ENCODE assay signal across 32 cellular contexts in the genomic region with DNA sequence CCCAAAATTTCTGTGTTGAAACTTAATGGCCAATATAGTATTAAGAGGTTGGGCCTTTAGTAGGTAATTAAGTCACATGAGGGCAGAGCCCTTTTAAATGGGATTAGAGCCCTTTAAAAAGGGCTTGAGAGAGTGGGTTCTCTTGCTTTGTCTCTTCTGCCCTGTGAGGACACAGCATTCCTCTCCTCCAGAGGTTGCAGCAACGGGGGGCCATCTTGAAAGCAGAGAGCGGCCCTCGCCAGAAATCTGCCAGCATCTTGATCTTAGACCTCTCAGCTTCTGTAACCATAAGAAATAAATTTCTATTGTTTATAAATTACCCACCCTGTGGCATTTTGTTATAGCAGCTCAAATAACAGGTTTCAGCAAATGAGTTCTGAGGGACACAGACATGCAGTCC.
"Had no signal": no experiment of that assay in that cellular context is flagged by ENCODE, and none has a peak within 500 bp of the region (broad histone marks: within the 10 kb centered on the region; RNA-seq: fewer than 3 reads in every experiment).

No MANE protein-coding gene starts in this region.

- H3K4me3 Mint-ChIP-seq: activated B cell treated with CpG ODN at 0.5 μM for 24 hours; activated CD8-positive, alpha-beta T cell treated with anti-CD3 and anti-CD28 coated beads for 36 hours; activated naive CD8-positive, alpha-beta T cell; activated T-cell treated with anti-CD3 and anti-CD28 coated beads, Interleukin-2, amount 50 U/mL, for 4 hours; activated T-helper 17 cell treated with anti-CD3 and anti-CD28 coated beads, Interleukin-2, amount 50 U/mL, for 72 hours; dendritic cell treated with granulocyte-macrophage colony-stimulating factor and Interleukin-4, amounts not matched to agents 40 ng/mL and 50 ng/mL, for 4 days; endodermal cell; T-helper 17 cell; T-helper 2 cell treated with Interferon-gamma antibody and Interleukin-4, amounts not matched to agents 5 μg/mL and 100 μg/mL, for 36 hours had no signal

- H3K36me3 Mint-ChIP-seq: activated naive CD8-positive, alpha-beta T cell had no signal

- H3K27me3 ChIP-seq: body of pancreas, cardiac muscle cell had no signal

- DNase-seq: activated B cell treated with CpG ODN at 0.5 μM for 24 hours; activated CD4-positive, alpha-beta T cell treated with anti-CD3 and anti-CD28 coated beads for 48 hours; activated CD4-positive, alpha-beta T cell treated with anti-CD3 and anti-CD28 coated beads, Interleukin-2, amount 50 U/mL, for 1 hour; activated CD4-positive, alpha-beta T cell treated with anti-CD3 and anti-CD28 coated beads, Interleukin-2, amount 50 U/mL, for 48 hours; activated CD8-positive, alpha-beta memory T cell treated with anti-CD3 and anti-CD28 coated beads for 24 hours; activated CD8-positive, alpha-beta T cell treated with anti-CD3 and anti-CD28 coated beads for 36 hours; activated effector memory CD4-positive, alpha-beta T cell treated with Interleukin-2 at 50 U/mL for 16 hours; activated gamma-delta T cell treated with Interleukin-2 at 50 U/mL for 16 hours; activated naive CD4-positive, alpha-beta T cell treated with anti-CD3 and anti-CD28 coated beads, Interleukin-2, amount 50 U/mL, for 16 hours; activated naive CD4-positive, alpha-beta T cell treated with Interleukin-2 at 50 U/mL for 16 hours; activated T-cell treated with anti-CD3 and anti-CD28 coated beads, Interleukin-2, amount 50 U/mL, for 4 hours; amniotic stem cell; anterior cingulate cortex; body of pancreas; central memory CD4-positive, alpha-beta T cell; cerebellar nuclear complex; dorsolateral prefrontal cortex; effector memory CD4-positive, alpha-beta T cell; endodermal cell; foreskin fibroblast; T-helper 1 cell; T-helper 17 cell; T1000; WERI-Rb-1 had no signal

- H3K36me3 ChIP-seq: cardiac muscle cell, WERI-Rb-1 had no signal

- H3K4me1 ChIP-seq: body of pancreas had no signal

- ATAC-seq: activated CD4-positive, CD25-positive, alpha-beta regulatory T cell treated with anti-CD3 and anti-CD28 coated beads, Interleukin-2, amount 50 U/mL, for 24 hours; activated CD8-positive, alpha-beta T cell treated with anti-CD3 and anti-CD28 coated beads for 36 hours; activated T-cell treated with anti-CD3 and anti-CD28 coated beads, Interleukin-2, amount 50 U/mL, for 4 hours; activated T-helper 17 cell treated with anti-CD3 and anti-CD28 coated beads, Interleukin-2, amount 50 U/mL, for 72 hours; body of pancreas; esophagus mucosa; T-helper 17 cell had no signal

- H3K4me1 Mint-ChIP-seq: activated B cell treated with CpG ODN at 0.5 μM for 24 hours; activated T-helper 17 cell treated with anti-CD3 and anti-CD28 coated beads, Interleukin-2, amount 50 U/mL, for 72 hours; endodermal cell; T-helper 17 cell had no signal

- H3K9me3 ChIP-seq: body of pancreas had no signal

- H3K9me3 Mint-ChIP-seq: activated B cell treated with CpG ODN at 0.5 μM for 24 hours; activated CD8-positive, alpha-beta T cell treated with anti-CD3 and anti-CD28 coated beads for 36 hours; activated T-cell treated with anti-CD3 and anti-CD28 coated beads, Interleukin-2, amount 50 U/mL, for 4 hours; activated T-helper 17 cell treated with anti-CD3 and anti-CD28 coated beads, Interleukin-2, amount 50 U/mL, for 72 hours; dendritic cell treated with granulocyte-macrophage colony-stimulating factor and Interleukin-4, amounts not matched to agents 40 ng/mL and 50 ng/mL, for 4 days; endodermal cell; T-helper 2 cell treated with Interferon-gamma antibody and Interleukin-4, amounts not matched to agents 5 μg/mL and 100 μg/mL, for 36 hours had no signal

- H3K27me3 Mint-ChIP-seq: activated B cell treated with CpG ODN at 0.5 μM for 24 hours; activated CD8-positive, alpha-beta T cell treated with anti-CD3 and anti-CD28 coated beads for 36 hours; activated naive CD8-positive, alpha-beta T cell; activated T-helper 17 cell treated with anti-CD3 and anti-CD28 coated beads, Interleukin-2, amount 50 U/mL, for 72 hours; dendritic cell treated with granulocyte-macrophage colony-stimulating factor and Interleukin-4, amounts not matched to agents 40 ng/mL and 50 ng/mL, for 4 days; T-helper 17 cell had no signal

- H3K4me3 ChIP-seq: body of pancreas, cardiac muscle cell, coronary artery, dorsolateral prefrontal cortex had no signal

- H3K27ac ChIP-seq: body of pancreas, cardiac muscle cell, coronary artery, dorsolateral prefrontal cortex, WERI-Rb-1 had no signal

- H3K27ac Mint-ChIP-seq: activated B cell treated with CpG ODN at 0.5 μM for 24 hours; activated CD8-positive, alpha-beta T cell treated with anti-CD3 and anti-CD28 coated beads for 36 hours; activated naive CD8-positive, alpha-beta T cell; activated T-helper 17 cell treated with anti-CD3 and anti-CD28 coated beads, Interleukin-2, amount 50 U/mL, for 72 hours; dendritic cell treated with granulocyte-macrophage colony-stimulating factor and Interleukin-4, amounts not matched to agents 40 ng/mL and 50 ng/mL, for 4 days; endodermal cell; T-helper 17 cell; T-helper 2 cell treated with Interferon-gamma antibody and Interleukin-4, amounts not matched to agents 5 μg/mL and 100 μg/mL, for 36 hours had no signal
